In genomic region chr3:49871536-49872157, GRCh38 we compare ENCODE assay signal across 1 cellular context.
TF ChIP-seq lines count a peak whose summit lies in the region.

No MANE protein-coding gene starts in this region.

TF ChIP-seq in HepG2, 621 proteins besides CTCF, POLR2A, EP300 and RAD21 (continued from another document and continues in another):
- TF ChIP-seq ZBTB33 (CRISPR knock-in tag; IDR thresholded peaks at IDR 0.05) (peak; percentile 72; the same call in 1 of the 2 replicates), ZNF503 (CRISPR knock-in tag; IDR thresholded peaks at IDR 0.05) (no peak), ZNF160 (CRISPR knock-in tag; IDR thresholded peaks at IDR 0.05) (no peak), PBX2 (CRISPR knock-in tag; IDR thresholded peaks at IDR 0.05) (no peak), MXD3 (CRISPR knock-in tag; IDR thresholded peaks at IDR 0.05) (no peak), GATAD2A (CRISPR knock-in tag; IDR thresholded peaks at IDR 0.05) (no peak), ZNF615 (CRISPR knock-in tag; IDR thresholded peaks at IDR 0.05; ENCODE audit: borderline replicate concordance) (no peak), TFDP1 (CRISPR knock-in tag; IDR thresholded peaks at IDR 0.05; ENCODE audit: borderline replicate concordance) (no peak), MEIS1 (CRISPR knock-in tag; IDR thresholded peaks at IDR 0.05; ENCODE audit: borderline replicate concordance) (no peak), PAXIP1 (CRISPR knock-in tag; conservative IDR thresholded peaks at IDR 0.05) (no peak), ZBTB4 (CRISPR knock-in tag; IDR thresholded peaks at IDR 0.05; ENCODE audit: borderline replicate concordance) (no peak), BHLHE40 (IDR thresholded peaks at IDR 0.05; ENCODE audit: low read length) (peak; percentile 93), ARNTL (CRISPR knock-in tag; IDR thresholded peaks at IDR 0.05) (peak; percentile 59; the same call in 1 of the 2 replicates), KMT2B (CRISPR knock-in tag; IDR thresholded peaks at IDR 0.05) (no peak), TBX2 (CRISPR knock-in tag; IDR thresholded peaks at IDR 0.05; ENCODE audit: borderline replicate concordance) (no peak), ZNF800 (CRISPR knock-in tag; IDR thresholded peaks at IDR 0.05) (no peak), ZNF546 (CRISPR knock-in tag; conservative IDR thresholded peaks at IDR 0.05) (no peak), IRF9 (CRISPR knock-in tag; IDR thresholded peaks at IDR 0.05; ENCODE audit: borderline replicate concordance) (0 out of 2 replicates have a peak, but pooled peaks have one; percentile 29), ZNF441 (CRISPR knock-in tag; IDR thresholded peaks at IDR 0.05; ENCODE audit: borderline replicate concordance) (no peak), REPIN1 (CRISPR knock-in tag; IDR thresholded peaks at IDR 0.05; ENCODE audit: borderline replicate concordance, low read depth) (no peak), RFX3 (CRISPR knock-in tag; IDR thresholded peaks at IDR 0.05) (no peak), ZNF414 (CRISPR knock-in tag; IDR thresholded peaks at IDR 0.05) (no peak), SUZ12 (IDR thresholded peaks at IDR 0.05; ENCODE audit: low read depth, low read length) (no peak), MLX (CRISPR knock-in tag; IDR thresholded peaks at IDR 0.05) (0 out of 2 replicates have a peak, but pooled peaks have one; percentile 34), EHMT2 (IDR thresholded peaks at IDR 0.05; ENCODE audit: borderline replicate concordance, low read depth, low read length) (no peak), SOX5 (CRISPR knock-in tag; IDR thresholded peaks at IDR 0.05; ENCODE audit: borderline replicate concordance) (peak; percentile 27; the same call in 1 of the 2 replicates), MXD4 (CRISPR knock-in tag; IDR thresholded peaks at IDR 0.05) (no peak), GABPA (IDR thresholded peaks at IDR 0.05; ENCODE audit: low read depth, low read length) (no peak), GABPA (CRISPR knock-in tag; IDR thresholded peaks at IDR 0.05; ENCODE audit: low read depth) (no peak), REST (IDR thresholded peaks at IDR 0.05; ENCODE audit: borderline replicate concordance in 1 of 2, low read depth in 1 of 2, low read length in 2 of 2) (no peak), KDM5A (IDR thresholded peaks at IDR 0.05; ENCODE audit: borderline replicate concordance, low read length) (no peak), KAT8 (CRISPR knock-in tag; IDR thresholded peaks at IDR 0.05) (no peak), ZNF225 (CRISPR knock-in tag; IDR thresholded peaks at IDR 0.05) (no peak), DDIT3 (CRISPR knock-in tag; IDR thresholded peaks at IDR 0.05) (no peak)
